21 cellular contexts compared by ENCODE assay signal in genomic region chr6:19929312-19929711, GRCh38.
DNase-seq lines count a peak whose midpoint lies in the region; TF ChIP-seq lines count a peak whose summit lies in the region.
"Had no signal": no experiment of that assay in that cellular context is flagged by ENCODE, and none has a peak within 500 bp of the region (broad histone marks: within the 10 kb centered on the region; RNA-seq: fewer than 3 reads in every experiment).

No MANE protein-coding gene starts in this region.

- no peak overlapping the region for H3K23ac ChIP-seq in trophoblast cell (ENCODE audit: low read length)

- no peak overlapping the region for H3K27ac Mint-ChIP-seq in neural progenitor cell
- H3K27ac Mint-ChIP-seq: CD4-positive, CD25-positive, alpha-beta regulatory T cell; CD8-positive, alpha-beta memory T cell; HFFc6 had no signal

- peaks cover 16% of the 10 kb centered on the region for H3K4me1 Mint-ChIP-seq in neural progenitor cell
- H3K4me1 Mint-ChIP-seq: CD4-positive, CD25-positive, alpha-beta regulatory T cell; CD8-positive, alpha-beta memory T cell had no signal

- H2BK12ac ChIP-seq in trophoblast cell (ENCODE audit: low read length) = no peak overlapping the region

- H3K9me3 Mint-ChIP-seq in neural progenitor cell = no peaks in the 10 kb centered on the region

- in situ Hi-C loops in GM13977 (cut with MboI; ENCODE audit: low pct_unique_long_range_greater_than_20kb, low sequenced_read_pairs, unreplicated experiment) = no loop called here
- in situ Hi-C loops in ACHN (cut with HindIII; ENCODE audit: low pct_ligation_motif_present, low pct_unique_long_range_greater_than_20kb, low sequenced_read_pairs) = no loop called here

- peaks cover 16% of the 10 kb centered on the region for H4K20me1 ChIP-seq in neural progenitor cell (ENCODE audit: low read depth)

- no peak overlapping the region for H4K12ac ChIP-seq in trophoblast cell (ENCODE audit: low read depth, low read length)

- no peak overlapping the region for H2BK120ac ChIP-seq in trophoblast cell (ENCODE audit: insufficient read depth, low read length, poor library complexity)

- H3K9me3 ChIP-seq in neural progenitor cell (ENCODE audit: low read depth) = no peaks in the 10 kb centered on the region
- H3K9me3 ChIP-seq in trophoblast cell (ENCODE audit: insufficient read depth, low read depth, low read length) = no peaks in the 10 kb centered on the region
- H3K9me3 ChIP-seq: BE2C had no signal

- H3K4me3 ChIP-seq in neural progenitor cell (no peak overlapping the region), trophoblast cell (ENCODE audit: low read depth, low read length) (no peak overlapping the region)

- peaks cover 8% of the 10 kb centered on the region for H3F3A ChIP-seq in neural progenitor cell (ENCODE audit: low read depth)

- H3K9ac ChIP-seq in neural progenitor cell (no peak overlapping the region), trophoblast cell (ENCODE audit: low read length) (no peak overlapping the region)

- no peak overlapping the region for H3K14ac ChIP-seq in trophoblast cell (ENCODE audit: low read length)

- no peaks in the 10 kb centered on the region for H3K27me3 Mint-ChIP-seq in neural progenitor cell (ENCODE audit: insufficient read depth, low read depth)
- H3K27me3 Mint-ChIP-seq: CD4-positive, CD25-positive, alpha-beta regulatory T cell; CD8-positive, alpha-beta memory T cell had no signal

- no peak for TF ChIP-seq CTCF in neural progenitor cell (IDR thresholded peaks at IDR 0.05)
- no peak for TF ChIP-seq CTCF in GM13977 (IDR thresholded peaks at IDR 0.05; ENCODE audit: extremely low read depth, insufficient read depth, missing control alignments)

- no peaks in the 10 kb centered on the region for H3K79me1 ChIP-seq in trophoblast cell (ENCODE audit: low read length)

- H2AK5ac ChIP-seq in trophoblast cell (ENCODE audit: low read length) = no peak overlapping the region

- DNase-seq in D341Med (ENCODE audit: low spot score) (peak; percentile 31), NCI-H82 (lab: John Stamatoyannopoulos, UW) (peak; percentile 97), neural progenitor cell (ENCODE audit: low spot score) (peak; percentile 73), GM13977 (ENCODE audit: low spot score) (no peak), ACHN (no peak), trophoblast cell (no peak)
- DNase-seq in activated CD4-positive, CD25-positive, alpha-beta regulatory T cell (lab: John Stamatoyannopoulos, UW) = no peak
- DNase-seq: 8988T; BE2C; C1 segment of cervical spinal cord; CD4-positive, CD25-positive, alpha-beta regulatory T cell; CD8-positive, alpha-beta memory T cell; COR-L47; DMS153; DMS79; GDM1; GOT3; H7; HFFc6; IMR-90 had no signal

- H3K27me3 ChIP-seq in neural progenitor cell (peaks cover 100% of the 10 kb centered on the region), trophoblast cell (ENCODE audit: insufficient read depth, low read length) (no peaks in the 10 kb centered on the region)
- H3K27me3 ChIP-seq: BE2C had no signal

- H4K8ac ChIP-seq in trophoblast cell (ENCODE audit: low read depth, low read length) = no peak overlapping the region

- H3K18ac ChIP-seq in trophoblast cell (ENCODE audit: low read length) = no peak overlapping the region

- H3K4ac ChIP-seq in trophoblast cell (ENCODE audit: low read depth, low read length) = no peak overlapping the region

- H3K4me2 ChIP-seq in neural progenitor cell (peak overlapping the region; percentile 51), trophoblast cell (ENCODE audit: low read length) (no peak overlapping the region)

- H3K36me3 ChIP-seq in neural progenitor cell (no peaks in the 10 kb centered on the region), trophoblast cell (ENCODE audit: control insufficient read depth in 1 of 2, insufficient read depth in 2 of 2, low read length in 2 of 2) (no peaks in the 10 kb centered on the region)
- H3K36me3 ChIP-seq: BE2C had no signal

- peaks cover 21% of the 10 kb centered on the region for H3K4me1 ChIP-seq in neural progenitor cell
- H3K4me1 ChIP-seq in trophoblast cell (ENCODE audit: control insufficient read depth in 1 of 2, insufficient read depth in 2 of 2, low read length in 2 of 2) = no peaks in the 10 kb centered on the region
- H3K4me1 ChIP-seq: BE2C had no signal

- H3K27ac ChIP-seq in neural progenitor cell (no peak overlapping the region), trophoblast cell (ENCODE audit: low read depth, low read length) (no peak overlapping the region)
- H3K27ac ChIP-seq: HL-60 had no signal

- H3K36me3 Mint-ChIP-seq in neural progenitor cell = no peaks in the 10 kb centered on the region
- H3K36me3 Mint-ChIP-seq: CD4-positive, CD25-positive, alpha-beta regulatory T cell; CD8-positive, alpha-beta memory T cell had no signal

- H3K79me2 ChIP-seq in neural progenitor cell (ENCODE audit: low read depth) (no peaks in the 10 kb centered on the region), trophoblast cell (ENCODE audit: control insufficient read depth, insufficient read depth, low read length, poor library complexity) (no peaks in the 10 kb centered on the region)

- WGBS in trophoblast cell (ENCODE audit: extremely low coverage, insufficient coverage, insufficient read length) = no CpG with 5 or more reads among the region's 1 CpG

- no peak overlapping the region for H3K4me3 Mint-ChIP-seq in neural progenitor cell
- H3K4me3 Mint-ChIP-seq: CD4-positive, CD25-positive, alpha-beta regulatory T cell; CD8-positive, alpha-beta memory T cell; HFFc6 had no signal

- H4K91ac ChIP-seq in trophoblast cell (ENCODE audit: low read depth, low read length) = no peak overlapping the region

- H2BK5ac ChIP-seq in trophoblast cell (ENCODE audit: low read depth, low read length, poor library complexity) = no peak overlapping the region

- no peak overlapping the region for H2AFZ ChIP-seq in neural progenitor cell (replicated peaks)
- H2AFZ ChIP-seq in trophoblast cell (ENCODE audit: insufficient read depth, low read length, poor library complexity) = no peak overlapping the region

Comparison
In these comparisons a context has a peak if more than half of its experiments do, and no peak if none do; other contexts are left out.
1. DNase-seq: peak in D341Med (single experiment), NCI-H82 (single experiment) and neural progenitor cell (single experiment); none in activated CD4-positive, CD25-positive, alpha-beta regulatory T cell (0 of 4), GM13977 (single experiment), ACHN (single experiment) and trophoblast cell (0 of 2).